ENCODE assay signal across 8 cellular contexts in the genomic region with DNA sequence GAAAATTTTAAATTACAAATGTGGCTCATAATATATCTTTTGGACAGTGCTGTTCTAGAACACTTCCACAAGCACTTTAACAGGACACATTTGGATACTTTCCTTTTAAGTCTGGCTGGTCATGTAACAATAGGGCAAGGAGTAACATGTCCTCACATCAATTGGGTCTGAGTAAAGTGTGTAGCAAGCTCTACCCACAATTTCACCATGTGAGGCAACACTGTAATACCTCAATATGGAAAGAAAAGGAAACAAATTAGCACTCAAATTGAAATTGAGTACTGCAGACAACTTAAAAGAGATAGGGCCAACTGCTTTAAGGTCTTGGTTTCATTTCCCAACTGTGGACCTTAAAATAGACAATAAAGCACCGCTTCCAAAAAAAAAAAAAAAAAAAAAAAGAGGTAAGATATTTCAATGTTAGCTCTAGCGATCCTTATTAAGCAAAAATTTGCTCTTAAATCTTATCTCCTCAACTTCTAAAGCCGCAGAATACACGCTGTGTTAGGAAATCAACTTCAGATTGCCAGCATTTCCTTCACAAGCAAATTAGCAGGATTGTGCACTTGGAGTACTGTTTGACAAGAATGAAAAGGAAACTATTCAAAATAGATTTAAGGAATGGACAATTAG. TPM values are rescaled to one million over a fixed set of nuclear protein-coding genes. Genes with fewer than 3 reads are reported as not detected.
A peak's percentile ranks its signal among the peaks of the same experiment; 100 is the strongest.
DNase-seq lines count a peak whose midpoint lies in the region; ATAC-seq, FAIRE-seq and TF ChIP-seq lines count a peak whose summit lies in the region.

No MANE protein-coding gene starts in this region.

- H2BK20ac ChIP-seq in H1 (ENCODE audit: low read length): no peak overlapping the region

- H3K9me2 ChIP-seq in PC-3 (replicated peaks; ENCODE audit: low read length): no peaks in the 10 kb centered on the region

- H3K23ac ChIP-seq in H1 (ENCODE audit: insufficient read length): no peak overlapping the region
- H3K23ac ChIP-seq in neuronal stem cell (ENCODE audit: low read depth, low read length, poor library complexity): no peak overlapping the region

- intact Hi-C loops in cardiac septum (cut with DNase I) (no loop called here), PC-3 (cut with micrococcal nuclease) (loop anchor here (5.0 kb wide), 1 partner anchor 159 kb away; no protein-coding TSS in a partner anchor), mucosa of descending colon (cut with DNase I, micrococcal nuclease) (no loop called here)

- H2BK15ac ChIP-seq in H1 (ENCODE audit: low read length) (no peak overlapping the region), neuronal stem cell (ENCODE audit: low read length) (no peak overlapping the region)

- H3K27ac ChIP-seq in cardiac muscle cell (peak overlapping the region; percentile 91), PC-3 (ENCODE audit: low read length) (no peak overlapping the region), H1 (ENCODE audit: low read depth, low read length) (no peak overlapping the region), neuronal stem cell (replicated peaks; ENCODE audit: low read length) (no peak overlapping the region)

- peak in 1 of 2 donors; percentile 78 for DNase-seq in cardiac muscle cell (ENCODE audit: low read depth in 1 of 2, low spot score in 1 of 2)
- no peak for DNase-seq in cardiac septum (ENCODE audit: low spot score)
- peak; percentile 24 for DNase-seq in PC-3
- no peak for DNase-seq in H1 (ENCODE audit: low read depth in 1 of 2, low spot score in 2 of 2)
- no peak for DNase-seq in neuronal stem cell (ENCODE audit: low spot score)
- DNase-seq in HuH-7 (ENCODE audit: low spot score): no peak
- no peak for DNase-seq in mucosa of descending colon
- DNase-seq in NCI-H526 treated with DMSO at 0.1 percent for 48 hours (lab: John Stamatoyannopoulos, UW): no peak

- H4K91ac ChIP-seq in H1 (replicated peaks; ENCODE audit: insufficient read length, low read length) (no peak overlapping the region), neuronal stem cell (ENCODE audit: low read depth, low read length, poor library complexity) (no peak overlapping the region)

- no peaks in the 10 kb centered on the region for H3K36me3 ChIP-seq in cardiac muscle cell
- no peaks in the 10 kb centered on the region for H3K36me3 ChIP-seq in PC-3 (ENCODE audit: low read depth, low read length)
- H3K36me3 ChIP-seq in H1 (ENCODE audit: control insufficient read depth in 2 of 4, insufficient read depth in 4 of 4, low read length in 3 of 4): no peaks in the 10 kb centered on the region
- no peaks in the 10 kb centered on the region for H3K36me3 ChIP-seq in neuronal stem cell (replicated peaks in 1 of 2; ENCODE audit: control insufficient read depth in 2 of 2, insufficient read depth in 2 of 2, low read length in 2 of 2)
- H3K36me3 ChIP-seq in mucosa of descending colon (ENCODE audit: low read depth): no peaks in the 10 kb centered on the region

- H2BK5ac ChIP-seq in H1 (ENCODE audit: low read depth, low read length): no peak overlapping the region
- H2BK5ac ChIP-seq in neuronal stem cell (ENCODE audit: low read length): no peak overlapping the region

- H4K20me1 ChIP-seq in PC-3 (ENCODE audit: low read length) (no peaks in the 10 kb centered on the region), H1 (replicated peaks in 1 of 2; ENCODE audit: control insufficient read depth in 1 of 2, insufficient read depth in 2 of 2, low read length in 2 of 2) (no peaks in the 10 kb centered on the region)

- no peak for FAIRE-seq in H1 (lab: Jason Lieb, UNC)

- H3K4me2 ChIP-seq in PC-3 (ENCODE audit: low read length) (peak overlapping the region; percentile 94), H1 (ENCODE audit: insufficient read depth in 1 of 2, low read depth in 2 of 2, low read length in 2 of 2) (peak overlapping the region; percentile 72 to 90), neuronal stem cell (ENCODE audit: insufficient read depth, low read length, poor library complexity, severe bottlenecking) (peak overlapping the region; percentile 37)

- peak overlapping the region; percentile 78; the same call in 1 of the 2 replicates for H2AFZ ChIP-seq in PC-3 (ENCODE audit: low read length)
- no peak overlapping the region for H2AFZ ChIP-seq in H1 (ENCODE audit: low read length)
- H2AFZ ChIP-seq in neuronal stem cell (ENCODE audit: low read length): no peak overlapping the region

- POLR2A ChIA-PET in PC-3 (lab: Charles Lee; ENCODE audit: unreplicated experiment) (interaction anchor here (0.6 kb wide), 1 partner anchor 743 kb away, joined by 7 read pairs; no protein-coding TSS in a partner anchor), H1 (lab: Charles Lee; ENCODE audit: partially characterized antibody) (no interaction called here)

- no peak for TF ChIP-seq EP300 in H1 (IDR thresholded peaks at IDR 0.05; ENCODE audit: borderline replicate concordance in 1 of 2, low read depth in 2 of 2, low read length in 2 of 2)

- TF ChIP-seq POLR2A in H1 (IDR thresholded peaks at IDR 0.05; ENCODE audit: control extremely low read depth in 1 of 2, low read depth in 2 of 2, low read length in 2 of 2): no peak

- H4K8ac ChIP-seq in H1 (ENCODE audit: extremely low read depth, insufficient read depth, low read length) (no peak overlapping the region), neuronal stem cell (ENCODE audit: low read depth, low read length) (no peak overlapping the region)

- TF ChIP-seq RAD21 in H1 (IDR thresholded peaks at IDR 0.05 in 1 of 2, conservative IDR thresholded peaks at IDR 0.05 in 1 of 2; ENCODE audit: low read depth in 2 of 2, low read length in 2 of 2): no peak

- H2BK12ac ChIP-seq in H1 (ENCODE audit: low read depth, low read length) (no peak overlapping the region), neuronal stem cell (ENCODE audit: low read length) (no peak overlapping the region)

- no peaks in the 10 kb centered on the region for H3F3A ChIP-seq in PC-3 (ENCODE audit: low read length, unreplicated experiment)

- no peak overlapping the region for H3K56ac ChIP-seq in H1 (replicated peaks; ENCODE audit: insufficient read length, low read depth, low read length)

- ATAC-seq in PC-3: no peak
- no peak for ATAC-seq in mucosa of descending colon

- H3K4me3 ChIP-seq in cardiac muscle cell (peak overlapping the region; percentile 61), PC-3 (ENCODE audit: low read length) (peak overlapping the region; percentile 98), H1 (ENCODE audit: extremely low read depth in 1 of 4, insufficient read depth in 2 of 4, low read depth in 3 of 4, low read length in 4 of 4) (peak overlapping the region; percentile 57 to 92 (median 64)), neuronal stem cell (ENCODE audit: low read length in 2 of 2) (peak overlapping the region; percentile 84 to 94), mucosa of descending colon (no peak overlapping the region)

- no TSS peak for BruUV-seq in PC-3 (replicated peaks; lab: Mats Ljungman, UMichigan)

- H3K9ac ChIP-seq in PC-3 (ENCODE audit: low read length) (peak overlapping the region; percentile 68), H1 (replicated peaks in 1 of 4; ENCODE audit: extremely low read depth in 1 of 4, low read depth in 3 of 4, low read length in 3 of 4) (peak overlapping the region in 2 of 4 experiments; percentile 13 to 49; a peak in 2 of 7 replicates), neuronal stem cell (ENCODE audit: low read depth, low read length, poor library complexity) (no peak overlapping the region)

- H3K4ac ChIP-seq in H1 (replicated peaks; ENCODE audit: insufficient read length, low read depth, low read length) (no peak overlapping the region), neuronal stem cell (ENCODE audit: low read length) (no peak overlapping the region)

- H3K27me3 ChIP-seq in cardiac muscle cell: no peaks in the 10 kb centered on the region
- H3K27me3 ChIP-seq in PC-3 (ENCODE audit: low read length): no peaks in the 10 kb centered on the region
- no peaks in the 10 kb centered on the region; a peak in 1 of 7 replicates for H3K27me3 ChIP-seq in H1 (replicated peaks in 1 of 4; ENCODE audit: control insufficient read depth in 3 of 4, extremely low read depth in 1 of 4, insufficient read depth in 3 of 4, low read length in 3 of 4)
- peaks cover 0 to 13% (median 0%) of the 10 kb centered on the region in 3 experiments for H3K27me3 ChIP-seq in neuronal stem cell (ENCODE audit: control insufficient read depth in 3 of 3, insufficient read depth in 3 of 3, low read depth in 1 of 3, low read length in 3 of 3)

- H3K9me3 ChIP-seq in cardiac muscle cell (ENCODE audit: low read depth) (no peaks in the 10 kb centered on the region), PC-3 (ENCODE audit: low read length) (no peaks in the 10 kb centered on the region), H1 (ENCODE audit: insufficient read depth in 2 of 2, low read depth in 1 of 2, low read length in 1 of 2) (no peaks in the 10 kb centered on the region), neuronal stem cell (replicated peaks in 1 of 2; ENCODE audit: control insufficient read depth in 2 of 2, insufficient read depth in 1 of 2, low read depth in 1 of 2, low read length in 2 of 2) (no peaks in the 10 kb centered on the region), mucosa of descending colon (no peaks in the 10 kb centered on the region)

- peaks cover 10% of the 10 kb centered on the region for H3K23me2 ChIP-seq in H1 (ENCODE audit: low read depth, low read length)

- H3K79me2 ChIP-seq in PC-3 (ENCODE audit: low read length) (peaks cover 62% of the 10 kb centered on the region), H1 (ENCODE audit: control insufficient read depth in 1 of 2, insufficient read depth in 2 of 2, low read length in 2 of 2) (peaks cover 0 to 59% of the 10 kb centered on the region in 2 experiments; a peak in 3 of 4 replicates)

- CTCF ChIA-PET in PC-3 (lab: Charles Lee): no interaction called here
- CTCF ChIA-PET in H1 (lab: Charles Lee; ENCODE audit: partially characterized antibody): no interaction called here

- WGBS in H1 (ENCODE audit: extremely low coverage in 1 of 2, insufficient coverage in 1 of 2, insufficient read length in 1 of 2, insufficient replicate concordance in 2 of 2, low coverage in 1 of 2, low lambda C conversion rate in 2 of 2, missing lambda C conversion rate in 1 of 2), 2 experiments: 31% methylated on average over 3 of the region's 4 CpGs; no CpG with 5 or more reads in 1 of the 2 experiments
- WGBS in neuronal stem cell (ENCODE audit: extremely low coverage in 2 of 2, insufficient read length in 2 of 2, insufficient replicate concordance in 1 of 2), 2 donors: no CpG with 5 or more reads among the region's 4 CpGs

- H2AK5ac ChIP-seq in H1 (ENCODE audit: low read depth, low read length): no peak overlapping the region
- no peak overlapping the region for H2AK5ac ChIP-seq in neuronal stem cell (ENCODE audit: low read depth, low read length)

- H3K14ac ChIP-seq in H1 (ENCODE audit: insufficient read length) (no peak overlapping the region), neuronal stem cell (ENCODE audit: low read length) (no peak overlapping the region)

- H3K4me1 ChIP-seq in cardiac muscle cell (ENCODE audit: low read depth) (peaks cover 22% of the 10 kb centered on the region), PC-3 (ENCODE audit: insufficient read depth, low read length) (no peaks in the 10 kb centered on the region; the same call in 1 of the 2 replicates), H1 (replicated peaks in 1 of 4; ENCODE audit: control insufficient read depth in 3 of 4, insufficient read depth in 4 of 4, low read length in 3 of 4) (peaks cover 0 to 3% (median 0%) of the 10 kb centered on the region in 4 experiments; a peak in 2 of 7 replicates), neuronal stem cell (ENCODE audit: control insufficient read depth in 2 of 2, insufficient read depth in 1 of 2, low read depth in 1 of 2, low read length in 2 of 2) (no peaks in the 10 kb centered on the region), mucosa of descending colon (ENCODE audit: low read depth) (no peaks in the 10 kb centered on the region)

- TF ChIP-seq CTCF in cardiac muscle cell (IDR thresholded peaks at IDR 0.05; ENCODE audit: low read depth, low read length): no peak
- no peak for TF ChIP-seq CTCF in PC-3 (conservative IDR thresholded peaks at IDR 0.05; ENCODE audit: low read depth, low read length)
- TF ChIP-seq CTCF in H1 (IDR thresholded peaks at IDR 0.05; ENCODE audit: control extremely low read depth in 1 of 3, insufficient read depth in 1 of 3, low read depth in 1 of 3, low read length in 3 of 3): no peak
- no peak for TF ChIP-seq CTCF in mucosa of descending colon (IDR thresholded peaks at IDR 0.05)

- no peaks in the 10 kb centered on the region; the same call in 1 of the 2 replicates for H3K79me1 ChIP-seq in H1 (ENCODE audit: low read depth, low read length)
- H3K79me1 ChIP-seq in neuronal stem cell (ENCODE audit: low read depth, low read length): no peaks in the 10 kb centered on the region

- H3K18ac ChIP-seq in H1 (ENCODE audit: extremely low read depth, low read length): no peak overlapping the region
- no peak overlapping the region for H3K18ac ChIP-seq in neuronal stem cell (ENCODE audit: low read length)

- H2BK120ac ChIP-seq in H1 (replicated peaks; ENCODE audit: low read depth, low read length): no peak overlapping the region
- H2BK120ac ChIP-seq in neuronal stem cell (ENCODE audit: low read depth, low read length): no peak overlapping the region

- no peak overlapping the region for H4K5ac ChIP-seq in H1 (ENCODE audit: insufficient read length, low read depth, low read length)

RNA-seq across cellular contexts. Expression of a gene that starts 1.7 kb away (rescaled TPM):
- total RNA-seq in cardiac muscle cell (33.1 and 40.0 TPM in 2 replicates), cardiac septum (18.8 TPM), PC-3 (2014; rRNA removed) (21.4 and 24.8 TPM in 2 replicates), mucosa of descending colon (100 to 1,000 TPM in 1 of 3 donors, 10 to 100 TPM in 2; 50.6 to 108 (median 83.3) TPM)
- polyA plus RNA-seq in cardiac muscle cell (44.6 and 69.7 TPM in 2 replicates), H1 (2011; rRNA removed) (11.9 and 21.6 TPM in 2 replicates)
- total RNA-seq in H1 (2021; fragmentation: NEBNext Ultra II Directional; extraction: Animal tissue kit (Norgen Biotek cat#: 25700)): 55.1 and 66.6 TPM in 2 replicates
- polyA plus RNA-seq in H1 (2011; cell fraction: cytosol; rRNA removed): 23.8 TPM
- 15.2 TPM for polyA plus RNA-seq in H1 (2011; cell fraction: nucleus; rRNA removed)
- polyA plus RNA-seq in H1 (2012, experiment 1 of 2): 27.2 to 39.6 TPM (median 33.8 TPM) in 4 replicates
- polyA plus RNA-seq in H1 (2012, experiment 2 of 2): 3.2 TPM
- polyA plus RNA-seq in H1 (2013, experiment 1 of 2): 30.1 TPM
- 34.0 TPM for polyA plus RNA-seq in H1 (2013, experiment 2 of 2)
- 58.3 and 92.7 TPM in 2 replicates for polyA minus RNA-seq in H1 (2011; rRNA and poly(A)+ RNA removed)
- 36.9 TPM for polyA minus RNA-seq in H1 (2011; cell fraction: cytosol; rRNA and poly(A)+ RNA removed)
- polyA minus RNA-seq in H1 (2011; cell fraction: nucleus; rRNA and poly(A)+ RNA removed): 64.9 TPM
- polyA plus RNA-seq in neuronal stem cell (2013, experiment 1 of 2): 44.3 TPM
- polyA plus RNA-seq in neuronal stem cell (2013, experiment 2 of 2): 45.2 TPM

Comparison
In these comparisons a context has a peak if more than half of its experiments do, and no peak if none do; other contexts are left out.
1. H3K4me2 ChIP-seq: peak in every context shown above with its lines; median percentile 94 in PC-3; 81 in H1; 37 in neuronal stem cell.